1 cellular context compared by ENCODE assay signal in the genomic region with DNA sequence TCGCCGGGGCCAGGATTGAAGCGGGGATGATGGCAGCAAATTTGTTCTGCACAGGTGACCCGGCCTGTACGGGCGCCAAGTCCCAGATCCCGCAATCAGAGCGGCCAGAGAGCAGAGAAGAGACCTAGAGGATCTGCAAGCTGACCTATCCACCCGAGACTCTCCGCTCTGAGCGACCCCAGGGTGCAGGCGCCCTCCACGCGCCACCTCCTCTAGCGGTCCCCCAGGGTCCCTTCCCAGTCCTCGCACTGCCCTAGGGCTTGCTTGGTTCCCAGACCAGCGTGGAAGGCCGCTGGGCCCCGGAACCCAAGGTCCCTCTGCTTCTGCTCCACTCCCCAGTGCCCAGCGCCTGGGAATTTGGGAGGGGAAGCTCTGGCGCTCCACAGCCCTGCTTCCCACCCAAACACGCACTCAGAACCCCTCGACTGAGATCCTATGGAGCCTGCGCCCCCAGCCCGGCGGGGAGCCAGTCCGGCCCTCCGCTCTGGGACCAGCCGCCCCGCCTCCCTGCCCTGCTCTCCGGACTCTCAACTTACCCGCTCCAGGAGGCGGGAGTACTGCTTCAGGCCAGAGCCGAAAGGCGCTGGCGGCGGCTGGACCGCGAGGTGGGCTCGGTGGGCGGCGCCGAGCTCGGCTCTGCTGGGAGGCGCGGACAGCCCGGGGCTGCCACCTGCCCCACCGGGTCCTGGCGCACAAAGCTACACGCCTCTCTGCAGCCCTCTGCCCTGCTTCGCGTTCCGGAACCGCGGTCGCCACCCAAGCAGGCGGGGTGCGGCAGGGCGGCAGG.
TF ChIP-seq lines count a peak whose summit lies in the region.

No MANE protein-coding gene starts in this region.

TF ChIP-seq in HepG2, 621 proteins besides CTCF, POLR2A, EP300 and RAD21 (continued from another document and continues in another):
- TF ChIP-seq, protein P1, sequence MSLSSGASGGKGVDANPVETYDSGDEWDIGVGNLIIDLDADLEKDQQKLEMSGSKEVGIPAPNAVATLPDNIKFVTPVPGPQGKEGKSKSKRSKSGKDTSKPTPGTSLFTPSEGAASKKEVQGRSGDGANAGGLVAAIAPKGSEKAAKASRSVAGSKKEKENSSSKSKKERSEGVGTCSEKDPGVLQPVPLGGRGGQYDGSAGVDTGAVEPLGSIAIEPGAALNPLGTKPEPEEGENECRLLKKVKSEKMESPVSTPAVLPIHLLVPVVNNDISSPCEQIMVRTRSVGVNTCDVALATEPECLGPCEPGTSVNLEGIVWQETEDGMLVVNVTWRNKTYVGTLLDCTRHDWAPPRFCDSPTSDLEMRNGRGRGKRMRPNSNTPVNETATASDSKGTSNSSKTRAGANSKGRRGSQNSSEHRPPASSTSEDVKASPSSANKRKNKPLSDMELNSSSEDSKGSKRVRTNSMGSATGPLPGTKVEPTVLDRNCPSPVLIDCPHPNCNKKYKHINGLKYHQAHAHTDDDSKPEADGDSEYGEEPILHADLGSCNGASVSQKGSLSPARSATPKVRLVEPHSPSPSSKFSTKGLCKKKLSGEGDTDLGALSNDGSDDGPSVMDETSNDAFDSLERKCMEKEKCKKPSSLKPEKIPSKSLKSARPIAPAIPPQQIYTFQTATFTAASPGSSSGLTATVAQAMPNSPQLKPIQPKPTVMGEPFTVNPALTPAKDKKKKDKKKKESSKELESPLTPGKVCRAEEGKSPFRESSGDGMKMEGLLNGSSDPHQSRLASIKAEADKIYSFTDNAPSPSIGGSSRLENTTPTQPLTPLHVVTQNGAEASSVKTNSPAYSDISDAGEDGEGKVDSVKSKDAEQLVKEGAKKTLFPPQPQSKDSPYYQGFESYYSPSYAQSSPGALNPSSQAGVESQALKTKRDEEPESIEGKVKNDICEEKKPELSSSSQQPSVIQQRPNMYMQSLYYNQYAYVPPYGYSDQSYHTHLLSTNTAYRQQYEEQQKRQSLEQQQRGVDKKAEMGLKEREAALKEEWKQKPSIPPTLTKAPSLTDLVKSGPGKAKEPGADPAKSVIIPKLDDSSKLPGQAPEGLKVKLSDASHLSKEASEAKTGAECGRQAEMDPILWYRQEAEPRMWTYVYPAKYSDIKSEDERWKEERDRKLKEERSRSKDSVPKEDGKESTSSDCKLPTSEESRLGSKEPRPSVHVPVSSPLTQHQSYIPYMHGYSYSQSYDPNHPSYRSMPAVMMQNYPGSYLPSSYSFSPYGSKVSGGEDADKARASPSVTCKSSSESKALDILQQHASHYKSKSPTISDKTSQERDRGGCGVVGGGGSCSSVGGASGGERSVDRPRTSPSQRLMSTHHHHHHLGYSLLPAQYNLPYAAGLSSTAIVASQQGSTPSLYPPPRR (CRISPR knock-in tag; IDR thresholded peaks at IDR 0.05; ENCODE audit: borderline replicate concordance) = no peak
- TF ChIP-seq ZNF280B (CRISPR knock-in tag; IDR thresholded peaks at IDR 0.05; ENCODE audit: borderline replicate concordance) (no peak), GATA4 (IDR thresholded peaks at IDR 0.05; ENCODE audit: borderline replicate concordance, low read depth) (no peak), GABPB1 (CRISPR knock-in tag; IDR thresholded peaks at IDR 0.05) (peak; percentile 61; the same call in 1 of the 2 replicates), HDAC1 (CRISPR knock-in tag; IDR thresholded peaks at IDR 0.05) (peak; percentile 30; the same call in 1 of the 2 replicates), TARDBP (CRISPR knock-in tag; IDR thresholded peaks at IDR 0.05) (no peak), ATF1 (CRISPR knock-in tag; IDR thresholded peaks at IDR 0.05) (no peak), ZNF547 (CRISPR knock-in tag; IDR thresholded peaks at IDR 0.05) (no peak), NR2F1 (CRISPR knock-in tag; IDR thresholded peaks at IDR 0.05) (no peak), SAP130 (CRISPR knock-in tag; IDR thresholded peaks at IDR 0.05; ENCODE audit: low read depth) (0 out of 2 replicates have a peak, but pooled peaks have one; percentile 4), ZBTB42 (CRISPR knock-in tag; IDR thresholded peaks at IDR 0.05) (0 out of 2 replicates have a peak, but pooled peaks have one; percentile 77), ZNF207 (IDR thresholded peaks at IDR 0.05; ENCODE audit: borderline replicate concordance) (no peak), AKAP8 (CRISPR knock-in tag; IDR thresholded peaks at IDR 0.05) (no peak), HNF4A (CRISPR knock-in tag; IDR thresholded peaks at IDR 0.05) (0 out of 2 replicates have a peak, but pooled peaks have one; percentile 15), MED1 (CRISPR knock-in tag; IDR thresholded peaks at IDR 0.05) (no peak), ZNF230 (CRISPR knock-in tag; IDR thresholded peaks at IDR 0.05) (no peak), KLF15 (CRISPR knock-in tag; IDR thresholded peaks at IDR 0.05; ENCODE audit: borderline replicate concordance) (no peak), NPAS2 (CRISPR knock-in tag; IDR thresholded peaks at IDR 0.05; ENCODE audit: borderline replicate concordance) (no peak), SP5 (CRISPR knock-in tag; IDR thresholded peaks at IDR 0.05; ENCODE audit: borderline replicate concordance, low read depth) (peak; percentile 17; the same call in 1 of the 2 replicates), ZNF510 (CRISPR knock-in tag; IDR thresholded peaks at IDR 0.05; ENCODE audit: low read depth) (no peak), ZNF576 (CRISPR knock-in tag; IDR thresholded peaks at IDR 0.05) (no peak), ZNF709 (CRISPR knock-in tag; IDR thresholded peaks at IDR 0.05) (peak; percentile 83), ZNF891 (CRISPR knock-in tag; IDR thresholded peaks at IDR 0.05) (no peak), ZNF790 (CRISPR knock-in tag; IDR thresholded peaks at IDR 0.05; ENCODE audit: borderline replicate concordance) (0 out of 2 replicates have a peak, but pooled peaks have one; percentile 68), SCMH1 (CRISPR knock-in tag; IDR thresholded peaks at IDR 0.05; ENCODE audit: borderline replicate concordance) (no peak), SP4 (CRISPR knock-in tag; IDR thresholded peaks at IDR 0.05) (0 out of 2 replicates have a peak, but pooled peaks have one; percentile 33), CAMTA2 (CRISPR knock-in tag; IDR thresholded peaks at IDR 0.05; ENCODE audit: borderline replicate concordance) (0 out of 2 replicates have a peak, but pooled peaks have one; percentile 20), IKZF1 (IDR thresholded peaks at IDR 0.05) (no peak), ZNF318 (CRISPR knock-in tag; IDR thresholded peaks at IDR 0.05) (no peak), HIVEP1 (CRISPR knock-in tag; IDR thresholded peaks at IDR 0.05) (no peak), ZNF720 (CRISPR knock-in tag; IDR thresholded peaks at IDR 0.05) (no peak), ZMYM4 (CRISPR knock-in tag; IDR thresholded peaks at IDR 0.05) (0 out of 2 replicates have a peak, but pooled peaks have one; percentile 30), POLR2AphosphoS2 (IDR thresholded peaks at IDR 0.05; ENCODE audit: low read depth, low read length) (no peak)
- TF ChIP-seq, protein P2, sequence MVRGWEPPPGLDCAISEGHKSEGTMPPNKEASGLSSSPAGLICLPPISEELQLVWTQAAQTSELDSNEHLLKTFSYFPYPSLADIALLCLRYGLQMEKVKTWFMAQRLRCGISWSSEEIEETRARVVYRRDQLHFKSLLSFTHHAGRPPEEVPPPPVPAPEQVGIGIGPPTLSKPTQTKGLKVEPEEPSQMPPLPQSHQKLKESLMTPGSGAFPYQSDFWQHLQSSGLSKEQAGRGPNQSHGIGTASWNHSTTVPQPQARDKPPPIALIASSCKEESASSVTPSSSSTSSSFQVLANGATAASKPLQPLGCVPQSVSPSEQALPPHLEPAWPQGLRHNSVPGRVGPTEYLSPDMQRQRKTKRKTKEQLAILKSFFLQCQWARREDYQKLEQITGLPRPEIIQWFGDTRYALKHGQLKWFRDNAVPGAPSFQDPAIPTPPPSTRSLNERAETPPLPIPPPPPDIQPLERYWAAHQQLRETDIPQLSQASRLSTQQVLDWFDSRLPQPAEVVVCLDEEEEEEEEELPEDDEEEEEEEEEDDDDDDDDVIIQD (CRISPR knock-in tag; IDR thresholded peaks at IDR 0.05; ENCODE audit: low read depth) = no peak
- TF ChIP-seq, protein P3, sequence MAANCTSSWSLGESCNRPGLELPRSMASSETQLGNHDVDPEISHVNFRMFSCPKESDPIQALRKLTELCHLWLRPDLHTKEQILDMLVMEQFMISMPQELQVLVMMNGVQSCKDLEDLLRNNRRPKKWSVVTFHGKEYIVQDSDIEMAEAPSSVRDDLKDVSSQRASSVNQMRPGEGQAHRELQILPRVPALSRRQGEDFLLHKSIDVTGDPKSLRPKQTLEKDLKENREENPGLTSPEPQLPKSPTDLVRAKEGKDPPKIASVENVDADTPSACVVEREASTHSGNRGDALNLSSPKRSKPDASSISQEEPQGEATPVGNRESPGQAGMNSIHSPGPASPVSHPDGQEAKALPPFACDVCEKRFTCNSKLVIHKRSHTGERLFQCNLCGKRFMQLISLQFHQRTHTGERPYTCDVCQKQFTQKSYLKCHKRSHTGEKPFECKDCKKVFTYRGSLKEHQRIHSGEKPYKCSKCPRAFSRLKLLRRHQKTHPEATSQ (CRISPR knock-in tag; IDR thresholded peaks at IDR 0.05; ENCODE audit: borderline replicate concordance) = no peak
- TF ChIP-seq, protein P4, sequence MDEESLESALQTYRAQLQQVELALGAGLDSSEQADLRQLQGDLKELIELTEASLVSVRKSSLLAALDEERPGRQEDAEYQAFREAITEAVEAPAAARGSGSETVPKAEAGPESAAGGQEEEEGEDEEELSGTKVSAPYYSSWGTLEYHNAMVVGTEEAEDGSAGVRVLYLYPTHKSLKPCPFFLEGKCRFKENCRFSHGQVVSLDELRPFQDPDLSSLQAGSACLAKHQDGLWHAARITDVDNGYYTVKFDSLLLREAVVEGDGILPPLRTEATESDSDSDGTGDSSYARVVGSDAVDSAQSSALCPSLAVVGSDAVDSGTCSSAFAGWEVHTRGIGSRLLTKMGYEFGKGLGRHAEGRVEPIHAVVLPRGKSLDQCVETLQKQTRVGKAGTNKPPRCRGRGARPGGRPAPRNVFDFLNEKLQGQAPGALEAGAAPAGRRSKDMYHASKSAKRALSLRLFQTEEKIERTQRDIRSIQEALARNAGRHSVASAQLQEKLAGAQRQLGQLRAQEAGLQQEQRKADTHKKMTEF (CRISPR knock-in tag; IDR thresholded peaks at IDR 0.05) = 0 out of 2 replicates have a peak, but pooled peaks have one; percentile 23
